Comparison of ENCODE assay signal across 8 cellular contexts in the genomic region with DNA sequence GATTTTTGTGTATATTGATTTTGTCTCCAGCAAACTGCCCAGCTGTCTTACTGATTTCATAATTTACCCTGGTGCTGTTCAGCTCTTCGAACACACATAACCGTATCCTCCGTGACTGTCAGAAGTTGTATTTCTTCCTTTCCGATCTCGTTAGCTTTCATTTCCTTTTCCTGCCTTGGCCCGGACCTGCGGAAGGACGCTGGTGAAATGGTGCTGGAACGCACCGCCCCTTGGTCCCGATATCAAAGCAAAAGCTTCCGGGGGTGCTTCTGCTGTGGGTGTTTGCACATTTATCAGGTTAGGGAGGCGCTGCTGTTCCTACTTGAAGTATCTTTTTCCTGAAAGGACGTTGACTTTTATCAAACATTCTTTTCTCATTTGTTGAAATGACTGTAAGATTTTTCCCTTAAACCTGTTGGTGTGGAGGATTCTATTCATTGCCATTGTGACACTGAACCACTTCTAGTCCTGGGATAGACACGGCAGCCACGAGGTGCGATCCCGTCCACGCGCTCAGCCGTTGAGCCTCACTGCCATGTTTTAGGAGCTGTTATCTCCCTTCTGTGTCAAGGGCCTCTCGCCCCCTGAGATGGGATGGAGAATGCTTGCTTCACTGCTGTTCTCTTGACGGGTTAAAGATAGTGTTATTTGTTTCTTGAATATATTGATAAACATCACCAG.
DNase-seq lines count a peak whose midpoint lies in the region; ATAC-seq and TF ChIP-seq lines count a peak whose summit lies in the region.
"Had no signal": no experiment of that assay in that cellular context is flagged by ENCODE, and none has a peak within 500 bp of the region (broad histone marks: within the 10 kb centered on the region; RNA-seq: fewer than 3 reads in every experiment).

No MANE protein-coding gene starts in this region.

- H3K9ac ChIP-seq in liver (ENCODE audit: low read depth in 1 of 2, low read length in 2 of 2), result no peak overlapping the region

- H3K4me1 ChIP-seq in Peyer's patch (peaks cover 0 to 9% (median 0%) of the 10 kb centered on the region in 4 donors), liver (ENCODE audit: control insufficient read depth in 4 of 4, insufficient read depth in 4 of 4, low read length in 3 of 4) (peaks cover 2 to 3% (median 2%) of the 10 kb centered on the region in 4 donors), suprapubic skin (peaks cover 45% of the 10 kb centered on the region)

- H3K9me3 ChIP-seq in Peyer's patch (no peaks in the 10 kb centered on the region), liver (ENCODE audit: control insufficient read depth in 4 of 4, low read length in 3 of 4) (peaks cover 0 to 9% (median 0%) of the 10 kb centered on the region in 4 donors), suprapubic skin (no peaks in the 10 kb centered on the region)

- H3K27ac Mint-ChIP-seq in activated naive CD8-positive, alpha-beta T cell, result peak overlapping the region; percentile 95

- peak overlapping the region in 3 of 4 donors; percentile 1 to 14 (median 6) for H3K4me3 ChIP-seq in Peyer's patch
- H3K4me3 ChIP-seq in liver (ENCODE audit: low read depth in 1 of 3, low read length in 3 of 3), result peak overlapping the region in 1 of 3 donors; percentile 13
- H3K4me3 ChIP-seq in suprapubic skin, result peak overlapping the region; percentile 15

- H3K36me3 ChIP-seq in Peyer's patch (no peaks in the 10 kb centered on the region), liver (ENCODE audit: control insufficient read depth in 4 of 4, insufficient read depth in 3 of 4, low read depth in 1 of 4, low read length in 3 of 4) (no peaks in the 10 kb centered on the region), suprapubic skin (no peaks in the 10 kb centered on the region)
- H3K36me3 ChIP-seq: WERI-Rb-1 had no signal

- no peaks in the 10 kb centered on the region for H3K27me3 Mint-ChIP-seq in activated naive CD8-positive, alpha-beta T cell

- no peak for ATAC-seq in GM18505 (IDR thresholded peaks at IDR 0.05; ENCODE audit: unreplicated experiment)
- no peak for ATAC-seq in HG02973 (IDR thresholded peaks at IDR 0.05; ENCODE audit: unreplicated experiment)

- TF ChIP-seq RAD21 in liver (IDR thresholded peaks at IDR 0.05), result peak in 1 of 2 donors; percentile 57

- peaks cover 64% of the 10 kb centered on the region for H3K4me1 Mint-ChIP-seq in activated naive CD8-positive, alpha-beta T cell (ENCODE audit: low read depth)

- 28% methylated on average over 23 of the region's 23 CpGs for WGBS in liver
- WGBS in suprapubic skin, result 38% methylated on average over 23 of the region's 23 CpGs

- no peaks in the 10 kb centered on the region for H3K9me3 Mint-ChIP-seq in activated naive CD8-positive, alpha-beta T cell (ENCODE audit: low read depth)

- H3K4me3 Mint-ChIP-seq in activated naive CD8-positive, alpha-beta T cell, result peak overlapping the region; percentile 84

- H3K36me3 Mint-ChIP-seq in activated naive CD8-positive, alpha-beta T cell, result peaks cover 3% of the 10 kb centered on the region

- no peak for TF ChIP-seq EP300 in suprapubic skin (IDR thresholded peaks at IDR 0.05)

- H3K27ac ChIP-seq in Peyer's patch (peak overlapping the region in 1 of 4 donors; percentile 4), liver (ENCODE audit: low read depth in 1 of 2, low read length in 2 of 2) (no peak overlapping the region), suprapubic skin (no peak overlapping the region)
- H3K27ac ChIP-seq: WERI-Rb-1 had no signal

- no peak for TF ChIP-seq POLR2A in Peyer's patch (IDR thresholded peaks at IDR 0.05)
- TF ChIP-seq POLR2A in suprapubic skin (IDR thresholded peaks at IDR 0.05), result no peak
- TF ChIP-seq POLR2A in GM18505 (IDR thresholded peaks at IDR 0.05; ENCODE audit: borderline replicate concordance, extremely low read depth, insufficient read depth, insufficient read length), result no peak

- TF ChIP-seq CTCF in Peyer's patch (IDR thresholded peaks at IDR 0.05), result no peak
- TF ChIP-seq CTCF in liver (IDR thresholded peaks at IDR 0.05; ENCODE audit: low read depth, low read length, missing input control), result no peak
- TF ChIP-seq CTCF in suprapubic skin (IDR thresholded peaks at IDR 0.05), result no peak

- DNase-seq in Peyer's patch, result peak; percentile 30 to 72 (median 56)
- no peak for DNase-seq in suprapubic skin (ENCODE audit: low spot score in 2 of 2)
- DNase-seq in cortex of kidney (lab: John Stamatoyannopoulos, UW), result no peak
- DNase-seq: WERI-Rb-1 had no signal

- no peaks in the 10 kb centered on the region for H3K27me3 ChIP-seq in Peyer's patch
- H3K27me3 ChIP-seq in liver (ENCODE audit: control insufficient read depth in 4 of 4, insufficient read depth in 4 of 4, low read length in 3 of 4), result peaks cover 0 to 2% (median 0%) of the 10 kb centered on the region in 4 donors
- H3K27me3 ChIP-seq in suprapubic skin, result peaks cover 25% of the 10 kb centered on the region

TF ChIP-seq in liver, 16 proteins besides CTCF, POLR2A, EP300 and RAD21:
- TF ChIP-seq JUND (IDR thresholded peaks at IDR 0.05), result no peak
- TF ChIP-seq EGR1 (IDR thresholded peaks at IDR 0.05; ENCODE audit: low read depth in 2 of 2), result peak; percentile 11 to 30
- no peak for TF ChIP-seq GABPA (IDR thresholded peaks at IDR 0.05 in 1 of 2, conservative IDR thresholded peaks at IDR 0.05 in 1 of 2)
- no peak for TF ChIP-seq HNF4A (conservative IDR thresholded peaks at IDR 0.05)
- peak; percentile 41 for TF ChIP-seq NR2F2 (IDR thresholded peaks at IDR 0.05)
- no peak for TF ChIP-seq HNF4G (IDR thresholded peaks at IDR 0.05)
- TF ChIP-seq, protein P1, sequence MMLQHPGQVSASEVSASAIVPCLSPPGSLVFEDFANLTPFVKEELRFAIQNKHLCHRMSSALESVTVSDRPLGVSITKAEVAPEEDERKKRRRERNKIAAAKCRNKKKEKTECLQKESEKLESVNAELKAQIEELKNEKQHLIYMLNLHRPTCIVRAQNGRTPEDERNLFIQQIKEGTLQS (IDR thresholded peaks at IDR 0.05), result no peak
- TF ChIP-seq, protein P2, sequence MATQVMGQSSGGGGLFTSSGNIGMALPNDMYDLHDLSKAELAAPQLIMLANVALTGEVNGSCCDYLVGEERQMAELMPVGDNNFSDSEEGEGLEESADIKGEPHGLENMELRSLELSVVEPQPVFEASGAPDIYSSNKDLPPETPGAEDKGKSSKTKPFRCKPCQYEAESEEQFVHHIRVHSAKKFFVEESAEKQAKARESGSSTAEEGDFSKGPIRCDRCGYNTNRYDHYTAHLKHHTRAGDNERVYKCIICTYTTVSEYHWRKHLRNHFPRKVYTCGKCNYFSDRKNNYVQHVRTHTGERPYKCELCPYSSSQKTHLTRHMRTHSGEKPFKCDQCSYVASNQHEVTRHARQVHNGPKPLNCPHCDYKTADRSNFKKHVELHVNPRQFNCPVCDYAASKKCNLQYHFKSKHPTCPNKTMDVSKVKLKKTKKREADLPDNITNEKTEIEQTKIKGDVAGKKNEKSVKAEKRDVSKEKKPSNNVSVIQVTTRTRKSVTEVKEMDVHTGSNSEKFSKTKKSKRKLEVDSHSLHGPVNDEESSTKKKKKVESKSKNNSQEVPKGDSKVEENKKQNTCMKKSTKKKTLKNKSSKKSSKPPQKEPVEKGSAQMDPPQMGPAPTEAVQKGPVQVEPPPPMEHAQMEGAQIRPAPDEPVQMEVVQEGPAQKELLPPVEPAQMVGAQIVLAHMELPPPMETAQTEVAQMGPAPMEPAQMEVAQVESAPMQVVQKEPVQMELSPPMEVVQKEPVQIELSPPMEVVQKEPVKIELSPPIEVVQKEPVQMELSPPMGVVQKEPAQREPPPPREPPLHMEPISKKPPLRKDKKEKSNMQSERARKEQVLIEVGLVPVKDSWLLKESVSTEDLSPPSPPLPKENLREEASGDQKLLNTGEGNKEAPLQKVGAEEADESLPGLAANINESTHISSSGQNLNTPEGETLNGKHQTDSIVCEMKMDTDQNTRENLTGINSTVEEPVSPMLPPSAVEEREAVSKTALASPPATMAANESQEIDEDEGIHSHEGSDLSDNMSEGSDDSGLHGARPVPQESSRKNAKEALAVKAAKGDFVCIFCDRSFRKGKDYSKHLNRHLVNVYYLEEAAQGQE (IDR thresholded peaks at IDR 0.05), result no peak
- no peak for TF ChIP-seq FOXA1 (IDR thresholded peaks at IDR 0.05)
- TF ChIP-seq, protein P3, sequence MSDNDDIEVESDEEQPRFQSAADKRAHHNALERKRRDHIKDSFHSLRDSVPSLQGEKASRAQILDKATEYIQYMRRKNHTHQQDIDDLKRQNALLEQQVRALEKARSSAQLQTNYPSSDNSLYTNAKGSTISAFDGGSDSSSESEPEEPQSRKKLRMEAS (IDR thresholded peaks at IDR 0.05), result no peak
- TF ChIP-seq SP1 (IDR thresholded peaks at IDR 0.05), result no peak
- TF ChIP-seq, protein P4, sequence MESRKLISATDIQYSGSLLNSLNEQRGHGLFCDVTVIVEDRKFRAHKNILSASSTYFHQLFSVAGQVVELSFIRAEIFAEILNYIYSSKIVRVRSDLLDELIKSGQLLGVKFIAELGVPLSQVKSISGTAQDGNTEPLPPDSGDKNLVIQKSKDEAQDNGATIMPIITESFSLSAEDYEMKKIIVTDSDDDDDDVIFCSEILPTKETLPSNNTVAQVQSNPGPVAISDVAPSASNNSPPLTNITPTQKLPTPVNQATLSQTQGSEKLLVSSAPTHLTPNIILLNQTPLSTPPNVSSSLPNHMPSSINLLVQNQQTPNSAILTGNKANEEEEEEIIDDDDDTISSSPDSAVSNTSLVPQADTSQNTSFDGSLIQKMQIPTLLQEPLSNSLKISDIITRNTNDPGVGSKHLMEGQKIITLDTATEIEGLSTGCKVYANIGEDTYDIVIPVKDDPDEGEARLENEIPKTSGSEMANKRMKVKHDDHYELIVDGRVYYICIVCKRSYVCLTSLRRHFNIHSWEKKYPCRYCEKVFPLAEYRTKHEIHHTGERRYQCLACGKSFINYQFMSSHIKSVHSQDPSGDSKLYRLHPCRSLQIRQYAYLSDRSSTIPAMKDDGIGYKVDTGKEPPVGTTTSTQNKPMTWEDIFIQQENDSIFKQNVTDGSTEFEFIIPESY (IDR thresholded peaks at IDR 0.05), result no peak
- no peak for TF ChIP-seq TAF1 (conservative IDR thresholded peaks at IDR 0.05)
- no peak for TF ChIP-seq FOXA2 (IDR thresholded peaks at IDR 0.05)
- no peak for TF ChIP-seq RXRA (IDR thresholded peaks at IDR 0.05)
- no peak for TF ChIP-seq YY1 (IDR thresholded peaks at IDR 0.05)
TF ChIP-seq in liver: peak in this region for 2.

Comparison
In these comparisons a context has a peak if more than half of its experiments do, and no peak if none do; other contexts are left out.
1. DNase-seq: peak in Peyer's patch (3 of 3); none in suprapubic skin (0 of 2) and cortex of kidney (single experiment).